10 cellular contexts compared by ENCODE assay signal in the genomic region with DNA sequence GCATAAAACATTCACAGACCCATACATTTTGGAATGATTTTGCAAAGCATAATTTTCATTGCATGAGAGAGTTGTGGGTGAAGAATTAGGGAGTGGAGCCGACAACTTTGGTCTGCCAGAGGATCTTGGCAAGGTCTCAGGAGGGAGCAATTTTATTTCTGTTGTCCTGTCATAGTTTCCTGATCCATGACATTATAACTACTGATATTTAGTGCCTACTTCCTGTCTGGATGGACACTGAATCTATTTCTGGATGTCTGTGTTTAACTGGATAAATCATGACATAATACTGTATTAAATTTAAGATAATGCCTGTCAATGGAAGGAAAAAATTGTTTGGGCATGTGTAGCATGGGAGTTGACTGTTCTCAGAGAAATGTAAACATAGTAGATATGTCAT. TPM values are rescaled to one million over a fixed set of nuclear protein-coding genes. Genes with fewer than 3 reads are reported as not detected.
DNase-seq lines count a peak whose midpoint lies in the region; ATAC-seq and TF ChIP-seq lines count a peak whose summit lies in the region.
"Had no signal": no experiment of that assay in that cellular context is flagged by ENCODE, and none has a peak within 500 bp of the region (broad histone marks: within the 10 kb centered on the region; RNA-seq: fewer than 3 reads in every experiment).

No MANE protein-coding gene starts in this region.

- TF ChIP-seq EP300 in SK-N-SH (IDR thresholded peaks at IDR 0.05; ENCODE audit: borderline replicate concordance in 1 of 2, low read depth in 1 of 2, low read length in 1 of 2) = no peak
- no peak for TF ChIP-seq EP300 in upper lobe of left lung (IDR thresholded peaks at IDR 0.05)

- no peaks in the 10 kb centered on the region for H4K20me1 ChIP-seq in SK-N-SH (ENCODE audit: insufficient read depth)

- no peak for TF ChIP-seq RAD21 in SK-N-SH (IDR thresholded peaks at IDR 0.05; ENCODE audit: low read length)

- H3K4me3 Mint-ChIP-seq in activated T-cell treated with anti-CD3 and anti-CD28 coated beads, Interleukin-2, amount 50 U/mL, for 72 hours = peak overlapping the region; percentile 89 to 95

- CTCF ChIA-PET in SK-N-SH (lab: Yijun Ruan, JAX) = interaction anchor here (0.6 to 6.9 kb wide), 2 partner anchors 355 to 1333 kb away, joined by 3 to 65 read pairs; no protein-coding TSS in a partner anchor

- TF ChIP-seq POLR2A in upper lobe of left lung (IDR thresholded peaks at IDR 0.05) = no peak

- H3K27me3 Mint-ChIP-seq in activated T-cell treated with anti-CD3 and anti-CD28 coated beads, Interleukin-2, amount 50 U/mL, for 72 hours (ENCODE audit: low read depth) = no peaks in the 10 kb centered on the region

- H3K4me3 ChIP-seq in SK-N-SH (ENCODE audit: low read depth in 2 of 2, low read length in 1 of 2) (no peak overlapping the region; a peak in 2 of 4 replicates), fibroblast of the aortic adventitia (ENCODE audit: low read depth, low read length) (no peak overlapping the region), upper lobe of left lung (peak overlapping the region in 3 of 4 donors; percentile 4 to 70 (median 17)), left ventricle myocardium inferior (no peak overlapping the region)

- DNase-seq in activated T-cell treated with anti-CD3 and anti-CD28 coated beads, Interleukin-2, amount 50 U/mL, for 72 hours = no peak
- DNase-seq in activated T-cell treated with anti-CD3 and anti-CD28 coated beads for 4 hours (no peak), SK-N-SH (no peak), fibroblast of the aortic adventitia (ENCODE audit: low read depth) (peak; percentile 72), upper lobe of left lung (no peak), left ventricle myocardium inferior (no peak)
- DNase-seq in stimulated activated CD4-positive, alpha-beta T cell treated with anti-CD3 and anti-CD28 coated beads, Interleukin-12 subunit alpha, Interleukin-12 subunit beta, amount 100 ng/mL, for 4 hours = no peak
- DNase-seq: NCI-H1436 treated with DMSO at 0.1 percent for 48 hours had no signal

- H3K4me1 Mint-ChIP-seq in activated T-cell treated with anti-CD3 and anti-CD28 coated beads, Interleukin-2, amount 50 U/mL, for 72 hours (ENCODE audit: low read depth) = peaks cover 75% of the 10 kb centered on the region

- H3F3A ChIP-seq in SK-N-SH (replicated peaks; ENCODE audit: insufficient read depth) = peaks cover 18% of the 10 kb centered on the region

- intact Hi-C loops in left ventricle myocardium inferior (cut with micrococcal nuclease) = no loop called here

- H3K9me2 ChIP-seq in SK-N-SH = no peaks in the 10 kb centered on the region

- POLR2A ChIA-PET in SK-N-SH (lab: Yijun Ruan, JAX) = no interaction called here

- H2AFZ ChIP-seq in SK-N-SH (ENCODE audit: low read depth) = no peak overlapping the region

- H3K27me3 ChIP-seq in SK-N-SH (ENCODE audit: insufficient read depth) (no peaks in the 10 kb centered on the region), upper lobe of left lung (peaks cover 0 to 12% (median 0%) of the 10 kb centered on the region in 4 donors), left ventricle myocardium inferior (ENCODE audit: low read depth) (peaks cover 40% of the 10 kb centered on the region)

- no peaks in the 10 kb centered on the region for H3K9me3 ChIP-seq in SK-N-SH
- H3K9me3 ChIP-seq in upper lobe of left lung = no peaks in the 10 kb centered on the region
- no peaks in the 10 kb centered on the region for H3K9me3 ChIP-seq in left ventricle myocardium inferior (replicated peaks)
- H3K9me3 ChIP-seq: gastroesophageal sphincter had no signal

- peaks cover 2 to 7% of the 10 kb centered on the region in 2 donors for H3K36me3 Mint-ChIP-seq in activated T-cell treated with anti-CD3 and anti-CD28 coated beads, Interleukin-2, amount 50 U/mL, for 72 hours (ENCODE audit: insufficient read depth in 2 of 2)

- H3K27ac Mint-ChIP-seq in activated T-cell treated with anti-CD3 and anti-CD28 coated beads, Interleukin-2, amount 50 U/mL, for 72 hours = peak overlapping the region; percentile 95

- TF ChIP-seq CTCF in SK-N-SH (IDR thresholded peaks at IDR 0.05) (no peak), fibroblast of the aortic adventitia (IDR thresholded peaks at IDR 0.05; ENCODE audit: insufficient read depth, low read length) (no peak), upper lobe of left lung (IDR thresholded peaks at IDR 0.05) (no peak), left ventricle myocardium inferior (IDR thresholded peaks at IDR 0.05; ENCODE audit: borderline replicate concordance) (no peak)

- H3K4me1 ChIP-seq in SK-N-SH (ENCODE audit: control insufficient read depth in 1 of 2, insufficient read depth in 2 of 2, low read depth in 1 of 2, low read length in 1 of 2) = peaks cover 7 to 14% of the 10 kb centered on the region in 2 experiments; a peak in 3 of 4 replicates
- H3K4me1 ChIP-seq in upper lobe of left lung = peaks cover 9 to 39% (median 29%) of the 10 kb centered on the region in 4 donors
- peaks cover 18% of the 10 kb centered on the region for H3K4me1 ChIP-seq in left ventricle myocardium inferior

- no peak for ATAC-seq in activated T-cell treated with anti-CD3 and anti-CD28 coated beads, Interleukin-2, amount 50 U/mL, for 72 hours (replicated peaks in 1 of 2)
- ATAC-seq in upper lobe of left lung (ENCODE audit: low FRiP score in 2 of 2) (no peak), HG02973 (IDR thresholded peaks at IDR 0.05; ENCODE audit: unreplicated experiment) (no peak)
- ATAC-seq: gastroesophageal sphincter had no signal

- 55% methylated on average over 1 of the region's 1 CpG for WGBS in SK-N-SH (ENCODE audit: low lambda C conversion rate)
- 13 to 32% methylated on average over 1 of the region's 1 CpG for WGBS in upper lobe of left lung, 2 donors

- peak overlapping the region; percentile 23; the same call in 1 of the 2 replicates for H3K4me2 ChIP-seq in SK-N-SH

- peak overlapping the region; percentile 6 to 16; a peak in 3 of 4 replicates for H3K27ac ChIP-seq in SK-N-SH (ENCODE audit: low read depth in 2 of 2, low read length in 1 of 2)
- H3K27ac ChIP-seq in upper lobe of left lung = peak overlapping the region in 2 of 4 donors; percentile 28 to 87
- H3K27ac ChIP-seq in left ventricle myocardium inferior (replicated peaks) = no peak overlapping the region

- no peak overlapping the region for H3K9ac ChIP-seq in SK-N-SH

- no peaks in the 10 kb centered on the region for H3K9me3 Mint-ChIP-seq in activated T-cell treated with anti-CD3 and anti-CD28 coated beads, Interleukin-2, amount 50 U/mL, for 72 hours

- H3K79me2 ChIP-seq in SK-N-SH (ENCODE audit: insufficient read depth) = peaks cover 20% of the 10 kb centered on the region; the same call in 1 of the 2 replicates

- H3K36me3 ChIP-seq in SK-N-SH (replicated peaks in 1 of 2; ENCODE audit: control insufficient read depth in 1 of 2, insufficient read depth in 2 of 2, low read length in 1 of 2) = no peaks in the 10 kb centered on the region
- no peaks in the 10 kb centered on the region for H3K36me3 ChIP-seq in upper lobe of left lung
- H3K36me3 ChIP-seq in left ventricle myocardium inferior = no peaks in the 10 kb centered on the region
- H3K36me3 ChIP-seq: gastroesophageal sphincter had no signal

TF ChIP-seq in SK-N-SH, 30 proteins besides CTCF, POLR2A, EP300 and RAD21:
- TF ChIP-seq MEF2A (IDR thresholded peaks at IDR 0.05; ENCODE audit: borderline replicate concordance, low read depth) = peak; percentile 51; the same call in 1 of the 2 replicates
- TF ChIP-seq TEAD4 (IDR thresholded peaks at IDR 0.05; ENCODE audit: borderline replicate concordance, insufficient read depth) = no peak
- 0 out of 2 replicates have a peak, but pooled peaks have one; percentile 6 for TF ChIP-seq TCF12 (IDR thresholded peaks at IDR 0.05)
- TF ChIP-seq, protein P1, sequence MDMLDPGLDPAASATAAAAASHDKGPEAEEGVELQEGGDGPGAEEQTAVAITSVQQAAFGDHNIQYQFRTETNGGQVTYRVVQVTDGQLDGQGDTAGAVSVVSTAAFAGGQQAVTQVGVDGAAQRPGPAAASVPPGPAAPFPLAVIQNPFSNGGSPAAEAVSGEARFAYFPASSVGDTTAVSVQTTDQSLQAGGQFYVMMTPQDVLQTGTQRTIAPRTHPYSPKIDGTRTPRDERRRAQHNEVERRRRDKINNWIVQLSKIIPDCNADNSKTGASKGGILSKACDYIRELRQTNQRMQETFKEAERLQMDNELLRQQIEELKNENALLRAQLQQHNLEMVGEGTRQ (IDR thresholded peaks at IDR 0.05; ENCODE audit: borderline replicate concordance, low read depth, low read length) = no peak
- TF ChIP-seq, protein P2, sequence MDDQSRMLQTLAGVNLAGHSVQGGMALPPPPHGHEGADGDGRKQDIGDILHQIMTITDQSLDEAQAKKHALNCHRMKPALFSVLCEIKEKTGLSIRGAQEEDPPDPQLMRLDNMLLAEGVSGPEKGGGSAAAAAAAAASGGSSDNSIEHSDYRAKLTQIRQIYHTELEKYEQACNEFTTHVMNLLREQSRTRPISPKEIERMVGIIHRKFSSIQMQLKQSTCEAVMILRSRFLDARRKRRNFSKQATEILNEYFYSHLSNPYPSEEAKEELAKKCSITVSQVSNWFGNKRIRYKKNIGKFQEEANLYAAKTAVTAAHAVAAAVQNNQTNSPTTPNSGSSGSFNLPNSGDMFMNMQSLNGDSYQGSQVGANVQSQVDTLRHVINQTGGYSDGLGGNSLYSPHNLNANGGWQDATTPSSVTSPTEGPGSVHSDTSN (IDR thresholded peaks at IDR 0.05) = peak; percentile 37; the same call in 1 of the 2 replicates
- TF ChIP-seq RXRA (IDR thresholded peaks at IDR 0.05; ENCODE audit: borderline replicate concordance, low read depth) = 0 out of 2 replicates have a peak, but pooled peaks have one; percentile 6
- TF ChIP-seq RCOR1 (IDR thresholded peaks at IDR 0.05; ENCODE audit: low read length) = no peak
- no peak for TF ChIP-seq SIN3A (IDR thresholded peaks at IDR 0.05; ENCODE audit: borderline replicate concordance, low read depth, low read length)

RNA-seq across cellular contexts. Expression of a gene that starts 2.5 kb away (rescaled TPM):
- 10 to 100 TPM; 47.3 to 47.5 TPM for total RNA-seq in activated T-cell treated with anti-CD3 and anti-CD28 coated beads, Interleukin-2, amount 50 U/mL, for 72 hours
- 10.5 and 12.5 TPM in 2 replicates for polyA plus RNA-seq in SK-N-SH (2012; rRNA removed)
- polyA plus RNA-seq in SK-N-SH (2012; cell fraction: cytosol; rRNA removed) = 14.1 and 15.4 TPM in 2 replicates
- polyA plus RNA-seq in SK-N-SH (2012; cell fraction: nucleus; rRNA removed) = 7.0 and 12.7 TPM in 2 replicates
- total RNA-seq in fibroblast of the aortic adventitia (ENCODE audit: low replicate concordance) (8.9 and 27.6 TPM in 2 replicates), upper lobe of left lung (10 to 100 TPM; 13.9 to 30.5 (median 23.9) TPM), left ventricle myocardium inferior (0.74 TPM)

Comparison
In these comparisons a context has a peak if more than half of its experiments do, and no peak if none do; other contexts are left out.
1. H3K4me3 ChIP-seq: peak in upper lobe of left lung (3 of 4); none in SK-N-SH (0 of 2), fibroblast of the aortic adventitia (single experiment) and left ventricle myocardium inferior (single experiment).